In the genomic region with DNA sequence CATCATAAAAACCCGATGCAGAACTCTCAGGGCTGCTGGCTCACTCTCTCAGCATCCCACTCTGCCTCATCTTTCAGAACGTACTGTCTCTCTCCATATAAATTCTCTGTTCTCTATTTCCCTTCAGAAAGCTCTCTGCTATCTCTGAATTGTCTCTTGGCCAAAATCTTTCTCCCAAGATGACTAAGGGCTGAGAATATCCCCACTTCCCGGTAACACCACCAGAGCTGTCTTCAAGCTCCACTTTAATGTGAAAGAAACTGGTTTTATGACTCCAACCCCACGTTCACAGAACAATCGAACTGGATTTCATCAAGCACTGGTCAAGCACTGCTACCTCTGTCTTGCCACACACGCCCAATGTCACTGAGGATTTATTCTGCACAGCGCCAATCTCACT, we compare ENCODE assay signal across 19 cellular contexts. TPM values are rescaled to one million over a fixed set of nuclear protein-coding genes. Genes with fewer than 3 reads are reported as not detected.
DNase-seq lines count a peak whose midpoint lies in the region; ATAC-seq and TF ChIP-seq lines count a peak whose summit lies in the region.
"Had no signal": no experiment of that assay in that cellular context is flagged by ENCODE, and none has a peak within 500 bp of the region (broad histone marks: within the 10 kb centered on the region; RNA-seq: fewer than 3 reads in every experiment).

No MANE protein-coding gene starts in this region.

- H3K9me3 Mint-ChIP-seq in activated CD8-positive, alpha-beta memory T cell treated with anti-CD3 and anti-CD28 coated beads, Interleukin-2, amount 10 ng/mL, durations not matched to agents 7 days and 5 days (ENCODE audit: low read depth), result no peaks in the 10 kb centered on the region
- peaks cover 0 to 3% (median 0%) of the 10 kb centered on the region in 7 donors for H3K9me3 Mint-ChIP-seq in CD14-positive monocyte
- H3K9me3 Mint-ChIP-seq in stimulated activated memory B cell treated with anti-CD40 and anti-IgM and Interleukin-4, amounts not matched to agents 10 μg/mL and 1 μg/mL and 100 μg/mL, for 72 hours, result peaks cover 3% of the 10 kb centered on the region
- H3K9me3 Mint-ChIP-seq: CD4-positive, alpha-beta T cell; CD8-positive, alpha-beta memory T cell had no signal

- no peak overlapping the region for H3K4me3 Mint-ChIP-seq in activated CD8-positive, alpha-beta memory T cell treated with anti-CD3 and anti-CD28 coated beads, Interleukin-2, amount 10 ng/mL, durations not matched to agents 7 days and 5 days
- H3K4me3 Mint-ChIP-seq in CD14-positive monocyte, result no peak overlapping the region
- no peak overlapping the region for H3K4me3 Mint-ChIP-seq in stimulated activated memory B cell treated with anti-CD40 and anti-IgM and Interleukin-4, amounts not matched to agents 10 μg/mL and 1 μg/mL and 100 μg/mL, for 72 hours
- H3K4me3 Mint-ChIP-seq: B cell; CD4-positive, alpha-beta T cell had no signal

- H3K4me3 ChIP-seq in cardiac fibroblast (replicated peaks in 1 of 2; ENCODE audit: low read depth in 2 of 2, low read length in 2 of 2), result no peak overlapping the region
- H3K4me3 ChIP-seq: BLaER1, GM12878, GM23248 had no signal

- H3K4me1 Mint-ChIP-seq in activated CD8-positive, alpha-beta memory T cell treated with anti-CD3 and anti-CD28 coated beads, Interleukin-2, amount 10 ng/mL, durations not matched to agents 7 days and 5 days, result peaks cover 22% of the 10 kb centered on the region
- peaks cover 22% of the 10 kb centered on the region for H3K4me1 Mint-ChIP-seq in CD14-positive monocyte
- peaks cover 41% of the 10 kb centered on the region for H3K4me1 Mint-ChIP-seq in stimulated activated memory B cell treated with anti-CD40 and anti-IgM and Interleukin-4, amounts not matched to agents 10 μg/mL and 1 μg/mL and 100 μg/mL, for 72 hours

- ATAC-seq in activated CD8-positive, alpha-beta memory T cell treated with anti-CD3 and anti-CD28 coated beads, Interleukin-2, amount 10 ng/mL, durations not matched to agents 7 days and 5 days, result no peak
- ATAC-seq in stimulated activated memory B cell treated with anti-CD40 and anti-IgM and Interleukin-4, amounts not matched to agents 10 μg/mL and 1 μg/mL and 100 μg/mL, for 72 hours, result no peak
- ATAC-seq in HG03159 (IDR thresholded peaks at IDR 0.05; ENCODE audit: unreplicated experiment), result no peak
- ATAC-seq: GM12878 had no signal

- peaks cover 17% of the 10 kb centered on the region for H3K36me3 Mint-ChIP-seq in activated CD8-positive, alpha-beta memory T cell treated with anti-CD3 and anti-CD28 coated beads, Interleukin-2, amount 10 ng/mL, durations not matched to agents 7 days and 5 days
- peaks cover 34 to 40% of the 10 kb centered on the region in 2 donors for H3K36me3 Mint-ChIP-seq in CD14-positive monocyte
- H3K36me3 Mint-ChIP-seq in stimulated activated memory B cell treated with anti-CD40 and anti-IgM and Interleukin-4, amounts not matched to agents 10 μg/mL and 1 μg/mL and 100 μg/mL, for 72 hours, result peaks cover 39% of the 10 kb centered on the region

- intact Hi-C loops in CD14-positive monocyte (cut with micrococcal nuclease), result no loop called here

- TF ChIP-seq CTCF in CD14-positive monocyte (IDR thresholded peaks at IDR 0.05) (no peak), cardiac fibroblast (IDR thresholded peaks at IDR 0.05; ENCODE audit: low read depth, low read length) (no peak)

- H3K27me3 Mint-ChIP-seq in activated CD8-positive, alpha-beta memory T cell treated with anti-CD3 and anti-CD28 coated beads, Interleukin-2, amount 10 ng/mL, durations not matched to agents 7 days and 5 days, result no peaks in the 10 kb centered on the region
- H3K27me3 Mint-ChIP-seq in CD14-positive monocyte (ENCODE audit: low read depth in 3 of 3), result no peaks in the 10 kb centered on the region
- H3K27me3 Mint-ChIP-seq in stimulated activated memory B cell treated with anti-CD40 and anti-IgM and Interleukin-4, amounts not matched to agents 10 μg/mL and 1 μg/mL and 100 μg/mL, for 72 hours, result no peaks in the 10 kb centered on the region
- H3K27me3 Mint-ChIP-seq: B cell; CD4-positive, alpha-beta T cell; CD8-positive, alpha-beta memory T cell had no signal

- H3K27ac Mint-ChIP-seq in activated CD8-positive, alpha-beta memory T cell treated with anti-CD3 and anti-CD28 coated beads, Interleukin-2, amount 10 ng/mL, durations not matched to agents 7 days and 5 days, result no peak overlapping the region
- peak overlapping the region in 4 of 7 donors; percentile 0 to 47 (median 26) for H3K27ac Mint-ChIP-seq in CD14-positive monocyte
- peak overlapping the region; percentile 48 for H3K27ac Mint-ChIP-seq in stimulated activated memory B cell treated with anti-CD40 and anti-IgM and Interleukin-4, amounts not matched to agents 10 μg/mL and 1 μg/mL and 100 μg/mL, for 72 hours
- H3K27ac Mint-ChIP-seq: B cell; CD4-positive, alpha-beta T cell had no signal

- CTCF ChIA-PET in activated CD8-positive, alpha-beta memory T cell treated with anti-CD3 and anti-CD28 coated beads, Interleukin-2, amount 10 ng/mL, durations not matched to agents 7 days and 5 days (lab: Charles Lee), result interaction anchor here (1.3 kb wide), 1 partner anchor 19 kb away, joined by 3 read pairs; no protein-coding TSS in a partner anchor

- DNase-seq in activated CD8-positive, alpha-beta memory T cell treated with anti-CD3 and anti-CD28 coated beads, Interleukin-2, amount 10 ng/mL, durations not matched to agents 7 days and 5 days, result peak; percentile 12
- no peak for DNase-seq in activated CD8-positive, alpha-beta memory T cell treated with anti-CD3 and anti-CD28 coated beads, Interleukin-2, amount 50 U/mL, for 48 hours
- DNase-seq in CD14-positive monocyte (ENCODE audit: low spot score) (no peak), cardiac fibroblast (ENCODE audit: low read depth in 2 of 2) (peak; percentile 38 to 53)
- no peak for DNase-seq in stimulated activated CD4-positive, alpha-beta T cell treated with anti-CD3 and anti-CD28 coated beads, Interleukin-4, amount 100 ng/mL, for 4 hours
- DNase-seq: CD4-positive, alpha-beta T cell; CD8-positive, alpha-beta memory T cell; DMS 273 treated with DMSO at 0.1 percent for 48 hours; DMS79; EL; GDM1; GM23248; H7; HCEC 1CT had no signal

RNA-seq across cellular contexts. Expression of a gene that starts 22.4 kb away (rescaled TPM):
- total RNA-seq in activated CD8-positive, alpha-beta memory T cell treated with anti-CD3 and anti-CD28 coated beads, Interleukin-2, amount 10 ng/mL, durations not matched to agents 7 days and 5 days, result 10 to 100 TPM; 19.4 to 22.2 TPM
- polyA plus RNA-seq in CD14-positive monocyte, result 10 to 100 TPM in 1 of 2 donors, 1 to 10 TPM in 1; 10.0 to 10.5 TPM

RNA-seq across cellular contexts. Expression of a gene that starts 30.2 kb away (rescaled TPM):
- total RNA-seq in activated CD8-positive, alpha-beta memory T cell treated with anti-CD3 and anti-CD28 coated beads, Interleukin-2, amount 10 ng/mL, durations not matched to agents 7 days and 5 days, result 10 to 100 TPM; 20.5 to 23.1 TPM
- polyA plus RNA-seq in CD14-positive monocyte, result 10 to 100 TPM in 1 of 2 donors, 1 to 10 TPM in 1; 8.6 to 10.4 TPM

Comparison
In these comparisons a context has a peak if more than half of its experiments do, and no peak if none do; other contexts are left out.
1. DNase-seq: peak in activated CD8-positive, alpha-beta memory T cell treated with anti-CD3 and anti-CD28 coated beads, Interleukin-2, amount 10 ng/mL, durations not matched to agents 7 days and 5 days (single experiment) and cardiac fibroblast (2 of 2); none in activated CD8-positive, alpha-beta memory T cell treated with anti-CD3 and anti-CD28 coated beads, Interleukin-2, amount 50 U/mL, for 48 hours (single experiment), CD14-positive monocyte (single experiment) and stimulated activated CD4-positive, alpha-beta T cell treated with anti-CD3 and anti-CD28 coated beads, Interleukin-4, amount 100 ng/mL, for 4 hours (0 of 2).